ENCODE assay signal across 16 cellular contexts in the genomic region with DNA sequence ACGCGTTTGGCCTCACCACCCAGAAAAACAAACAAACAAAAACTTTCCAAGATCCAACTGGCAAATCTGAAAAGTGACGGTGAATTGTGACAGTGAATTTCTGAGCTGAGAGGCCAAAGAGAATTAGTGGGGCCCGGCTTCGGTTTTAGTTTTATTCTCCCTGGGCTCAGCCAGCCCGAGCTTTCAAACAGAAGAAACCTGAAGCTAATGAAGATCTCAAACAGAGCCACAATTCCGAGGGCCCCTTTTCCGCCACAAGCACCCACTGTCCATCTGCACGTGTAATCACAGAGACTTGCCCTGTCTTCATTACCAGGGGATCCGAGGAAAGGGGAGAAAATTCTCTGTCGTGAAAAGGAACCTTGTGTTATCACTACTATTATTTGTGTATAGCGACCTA. TPM values are rescaled to one million over a fixed set of nuclear protein-coding genes. Genes with fewer than 3 reads are reported as not detected.
"Had no signal": no experiment of that assay in that cellular context is flagged by ENCODE, and none has a peak within 500 bp of the region (broad histone marks: within the 10 kb centered on the region; RNA-seq: fewer than 3 reads in every experiment).

No MANE protein-coding gene starts in this region.

- H3K4me1 ChIP-seq: foreskin keratinocyte had no signal

- DNase-seq: activated CD4-positive, alpha-beta T cell treated with anti-CD3 and anti-CD28 coated beads, Interleukin-2, amount 50 U/mL, for 48 hours; activated CD8-positive, alpha-beta memory T cell treated with anti-CD3 and anti-CD28 coated beads, Interleukin-2, amount 10 ng/mL, durations not matched to agents 7 days and 5 days; activated effector memory CD4-positive, alpha-beta T cell treated with anti-CD3 and anti-CD28 coated beads, Interleukin-2, amount 50 U/mL, for 16 hours; activated naive CD8-positive, alpha-beta T cell treated with anti-CD3 and anti-CD28 coated beads for 36 hours; activated T-cell treated with anti-CD3 and anti-CD28 coated beads, Interleukin-2, amount 50 U/mL, for 4 hours; foreskin keratinocyte; head of caudate nucleus; left lung; mesenchymal stem cell; posterior cingulate gyrus; stimulated activated CD4-positive, alpha-beta T cell treated with anti-CD3 and anti-CD28 coated beads, Interleukin-2, amount 100 ng/mL, for 48 hours; stimulated activated naive CD8-positive, alpha-beta T cell treated with anti-CD3 and anti-CD28 coated beads, Interleukin-15, Interleukin-2, amounts not matched to agents 100 U/mL and 50 U/mL, for 24 hours; T-helper 17 cell; upper lobe of left lung had no signal

- H3K9me3 ChIP-seq: suprapubic skin had no signal

- H3K27ac ChIP-seq: foreskin keratinocyte, left lung, suprapubic skin, upper lobe of left lung had no signal

- H3K36me3 ChIP-seq: left lung, suprapubic skin, upper lobe of left lung had no signal

- ATAC-seq: activated CD8-positive, alpha-beta memory T cell treated with anti-CD3 and anti-CD28 coated beads, Interleukin-2, amount 10 ng/mL, durations not matched to agents 7 days and 5 days; activated T-cell treated with anti-CD3 and anti-CD28 coated beads, Interleukin-2, amount 50 U/mL, for 4 hours; foreskin keratinocyte; left lung; sciatic nerve; stimulated activated naive CD8-positive, alpha-beta T cell treated with anti-CD3 and anti-CD28 coated beads, Interleukin-15, Interleukin-2, amounts not matched to agents 100 U/mL and 50 U/mL, for 24 hours; T-helper 17 cell had no signal

- H3K27ac Mint-ChIP-seq: activated CD8-positive, alpha-beta memory T cell treated with anti-CD3 and anti-CD28 coated beads, Interleukin-2, amount 10 ng/mL, durations not matched to agents 7 days and 5 days; activated naive CD8-positive, alpha-beta T cell treated with anti-CD3 and anti-CD28 coated beads for 36 hours; T-helper 17 cell had no signal

- H3K4me3 ChIP-seq: left lung, suprapubic skin, upper lobe of left lung had no signal

- H3K4me3 Mint-ChIP-seq: activated CD8-positive, alpha-beta memory T cell treated with anti-CD3 and anti-CD28 coated beads, Interleukin-2, amount 10 ng/mL, durations not matched to agents 7 days and 5 days; activated naive CD8-positive, alpha-beta T cell treated with anti-CD3 and anti-CD28 coated beads for 36 hours; activated T-cell treated with anti-CD3 and anti-CD28 coated beads, Interleukin-2, amount 50 U/mL, for 4 hours; T-helper 17 cell had no signal

RNA-seq across cellular contexts. Expression of gene ONECUT2, which starts 4.2 kb away (rescaled TPM):
- total RNA-seq: activated CD8-positive, alpha-beta memory T cell treated with anti-CD3 and anti-CD28 coated beads, Interleukin-2, amount 10 ng/mL, durations not matched to agents 7 days and 5 days; activated naive CD8-positive, alpha-beta T cell treated with anti-CD3 and anti-CD28 coated beads for 36 hours; sciatic nerve; T-helper 17 cell had no signal
